2 cellular contexts compared by ENCODE assay signal in genomic region chr13:77696006-77696862, GRCh38.
TF ChIP-seq lines count a peak whose summit lies in the region.

No MANE protein-coding gene starts in this region.

TF ChIP-seq in SK-N-SH, 30 proteins besides CTCF, POLR2A, EP300 and RAD21 (continued from another document):
- TF ChIP-seq, protein P1, sequence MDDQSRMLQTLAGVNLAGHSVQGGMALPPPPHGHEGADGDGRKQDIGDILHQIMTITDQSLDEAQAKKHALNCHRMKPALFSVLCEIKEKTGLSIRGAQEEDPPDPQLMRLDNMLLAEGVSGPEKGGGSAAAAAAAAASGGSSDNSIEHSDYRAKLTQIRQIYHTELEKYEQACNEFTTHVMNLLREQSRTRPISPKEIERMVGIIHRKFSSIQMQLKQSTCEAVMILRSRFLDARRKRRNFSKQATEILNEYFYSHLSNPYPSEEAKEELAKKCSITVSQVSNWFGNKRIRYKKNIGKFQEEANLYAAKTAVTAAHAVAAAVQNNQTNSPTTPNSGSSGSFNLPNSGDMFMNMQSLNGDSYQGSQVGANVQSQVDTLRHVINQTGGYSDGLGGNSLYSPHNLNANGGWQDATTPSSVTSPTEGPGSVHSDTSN (IDR thresholded peaks at IDR 0.05) = no peak
- TF ChIP-seq FOXM1 (IDR thresholded peaks at IDR 0.05; ENCODE audit: low read depth) (no peak), TCF12 (IDR thresholded peaks at IDR 0.05) (no peak), GATA2 (CRISPR knock-in tag; IDR thresholded peaks at IDR 0.05) (no peak), IRF3 (IDR thresholded peaks at IDR 0.05; ENCODE audit: low read depth, low read length) (no peak), FOXJ3 (CRISPR knock-in tag; IDR thresholded peaks at IDR 0.05) (no peak), FOSL2 (IDR thresholded peaks at IDR 0.05; ENCODE audit: borderline replicate concordance, low read depth) (no peak)

TF ChIP-seq in SK-N-SH treated with all-trans-retinoic acid at 6 μM for 48 hours, 23 proteins besides CTCF, POLR2A, EP300 and RAD21 (continued from another document):
- TF ChIP-seq POU6F1 (CRISPR knock-in tag; IDR thresholded peaks at IDR 0.05; ENCODE audit: borderline replicate concordance, low read depth) (no peak), ZNF565 (CRISPR knock-in tag; conservative IDR thresholded peaks at IDR 0.05; ENCODE audit: low read depth) (no peak), ZNF8 (CRISPR knock-in tag; IDR thresholded peaks at IDR 0.05) (no peak), ISL1 (CRISPR knock-in tag; IDR thresholded peaks at IDR 0.05) (no peak), SNAI2 (CRISPR knock-in tag; IDR thresholded peaks at IDR 0.05) (no peak), PPARA (CRISPR knock-in tag; IDR thresholded peaks at IDR 0.05; ENCODE audit: borderline replicate concordance) (no peak), BACH2 (CRISPR knock-in tag; IDR thresholded peaks at IDR 0.05; ENCODE audit: borderline replicate concordance) (no peak)
TF ChIP-seq in SK-N-SH treated with all-trans-retinoic acid at 6 μM for 48 hours: peak in this region for 0.
